In genomic region chr20:45893831-45894230, GRCh38 we compare ENCODE assay signal across 22 cellular contexts. TPM values are rescaled to one million over a fixed set of nuclear protein-coding genes. Genes with fewer than 3 reads are reported as not detected.
A peak's percentile ranks its signal among the peaks of the same experiment; 100 is the strongest.
DNase-seq lines count a peak whose midpoint lies in the region; ATAC-seq, FAIRE-seq and TF ChIP-seq lines count a peak whose summit lies in the region.
"Had no signal": no experiment of that assay in that cellular context is flagged by ENCODE, and none has a peak within 500 bp of the region (broad histone marks: within the 10 kb centered on the region; RNA-seq: fewer than 3 reads in every experiment).

No MANE protein-coding gene starts in this region.

- no peak for DNase-seq in CD8-positive, alpha-beta memory T cell
- no peak for DNase-seq in RWPE1 (ENCODE audit: low spot score)
- DNase-seq in H1 (ENCODE audit: low read depth in 1 of 2, low spot score in 2 of 2), result no peak
- DNase-seq in neural progenitor cell (ENCODE audit: low spot score), result no peak
- no peak for DNase-seq in SKM-1 (lab: John Stamatoyannopoulos, UW; ENCODE audit: unreplicated experiment)
- DNase-seq in NCI-H69 (lab: John Stamatoyannopoulos, UW), result no peak
- DNase-seq: activated CD8-positive, alpha-beta T cell treated with anti-CD3 and anti-CD28 coated beads, Interleukin-2, amount 10 ng/mL, durations not matched to agents 7 days and 5 days; amniotic stem cell; cerebellar nuclear complex; Karpas-422; NCI-H1105; NCI-H774; stimulated activated CD4-positive, alpha-beta T cell treated with anti-CD3 and anti-CD28 coated beads, Interleukin-4, amount 100 ng/mL, for 4 hours; stimulated activated CD8-positive, alpha-beta memory T cell treated with anti-CD3 and anti-CD28 coated beads, Interleukin-4, amount 100 ng/mL, for 48 hours; WERI-Rb-1 had no signal

- TF ChIP-seq EP300 in H1 (IDR thresholded peaks at IDR 0.05; ENCODE audit: borderline replicate concordance in 1 of 2, low read depth in 2 of 2, low read length in 2 of 2), result no peak

- CTCF ChIA-PET in CD8-positive, alpha-beta memory T cell (lab: Charles Lee), result interaction anchor here (0.9 to 7.1 kb wide), 2 partner anchors 13 to 41 kb away, joined by 3 to 39 read pairs; partner anchors contain the start of genes PCIF1 and ZSWIM1
- CTCF ChIA-PET in RWPE1 (lab: Yijun Ruan, JAX), result no interaction called here
- CTCF ChIA-PET in H1 (lab: Charles Lee; ENCODE audit: partially characterized antibody), result interaction anchor here (0.7 to 6.3 kb wide), 6 partner anchors 8 to 76 kb away, joined by 3 to 40 read pairs (median 12); no protein-coding TSS in a partner anchor

- peak in 1 of 2 experiments; percentile 54; a peak in 1 of 3 replicates for TF ChIP-seq POLR2A in H1 (IDR thresholded peaks at IDR 0.05; ENCODE audit: control extremely low read depth in 1 of 2, low read depth in 2 of 2, low read length in 2 of 2)

- H3K9me3 Mint-ChIP-seq in CD8-positive, alpha-beta memory T cell, result no peaks in the 10 kb centered on the region
- H3K9me3 Mint-ChIP-seq in neural progenitor cell, result no peaks in the 10 kb centered on the region
- H3K9me3 Mint-ChIP-seq: activated T-helper 2 cell treated with anti-CD3 and anti-CD28 coated beads, Interferon-gamma antibody, Interleukin-2, Interleukin-4, amounts not matched to agents 10 μg/mL and 5 μg/mL and 100 μg/mL, durations not matched to agents 14 hours and 24 hours and 36 hours had no signal

- no peak overlapping the region for H2BK15ac ChIP-seq in H1 (ENCODE audit: low read length)

- H3K23ac ChIP-seq in H1 (ENCODE audit: insufficient read length), result no peak overlapping the region

- no peak overlapping the region for H2BK5ac ChIP-seq in H1 (ENCODE audit: low read depth, low read length)

- H4K91ac ChIP-seq in H1 (replicated peaks; ENCODE audit: insufficient read length, low read length), result no peak overlapping the region

- peaks cover 0 to 6% of the 10 kb centered on the region in 2 experiments; a peak in 1 of 4 replicates for H3K79me2 ChIP-seq in H1 (ENCODE audit: control insufficient read depth in 1 of 2, insufficient read depth in 2 of 2, low read length in 2 of 2)
- H3K79me2 ChIP-seq in neural progenitor cell (ENCODE audit: low read depth), result no peaks in the 10 kb centered on the region

- no peak overlapping the region for H2BK20ac ChIP-seq in H1 (ENCODE audit: low read length)

- H3K9ac ChIP-seq in H1 (replicated peaks in 1 of 4; ENCODE audit: extremely low read depth in 1 of 4, low read depth in 3 of 4, low read length in 3 of 4) (no peak overlapping the region), neural progenitor cell (no peak overlapping the region)

- no peak overlapping the region for H2AFZ ChIP-seq in H1 (ENCODE audit: low read length)
- no peak overlapping the region for H2AFZ ChIP-seq in neural progenitor cell (replicated peaks)

- TF ChIP-seq RAD21 in H1 (IDR thresholded peaks at IDR 0.05 in 1 of 2, conservative IDR thresholded peaks at IDR 0.05 in 1 of 2; ENCODE audit: low read depth in 2 of 2, low read length in 2 of 2), result no peak

- FAIRE-seq in H1 (lab: Jason Lieb, UNC), result no peak

- TF ChIP-seq CTCF in RWPE1 (conservative IDR thresholded peaks at IDR 0.05; ENCODE audit: low read depth), result no peak
- no peak for TF ChIP-seq CTCF in H1 (IDR thresholded peaks at IDR 0.05; ENCODE audit: control extremely low read depth in 1 of 3, insufficient read depth in 1 of 3, low read depth in 1 of 3, low read length in 3 of 3)
- no peak for TF ChIP-seq CTCF in neural progenitor cell (IDR thresholded peaks at IDR 0.05)

- H3K4ac ChIP-seq in H1 (replicated peaks; ENCODE audit: insufficient read length, low read depth, low read length), result no peak overlapping the region

- peaks cover 4% of the 10 kb centered on the region for H3F3A ChIP-seq in neural progenitor cell (ENCODE audit: low read depth)

- no peak overlapping the region for H3K4me3 ChIP-seq in CD8-positive, alpha-beta memory T cell (ENCODE audit: low read length)
- no peak overlapping the region for H3K4me3 ChIP-seq in H1 (ENCODE audit: extremely low read depth in 1 of 4, insufficient read depth in 2 of 4, low read depth in 3 of 4, low read length in 4 of 4)
- H3K4me3 ChIP-seq in neural progenitor cell, result no peak overlapping the region
- H3K4me3 ChIP-seq: HAP-1, Peyer's patch, smooth muscle cell, thoracic aorta had no signal

- no peak overlapping the region for H3K14ac ChIP-seq in H1 (ENCODE audit: insufficient read length)

- no peak overlapping the region for H2BK12ac ChIP-seq in H1 (ENCODE audit: low read depth, low read length)

- peak overlapping the region in 3 of 7 donors; percentile 50 to 92 (median 81) for H3K4me3 Mint-ChIP-seq in CD8-positive, alpha-beta memory T cell
- peak overlapping the region; percentile 64 for H3K4me3 Mint-ChIP-seq in neural progenitor cell

- peaks cover 15% of the 10 kb centered on the region; the same call in 1 of the 2 replicates for H3K23me2 ChIP-seq in H1 (ENCODE audit: low read depth, low read length)

- POLR2A ChIA-PET in CD8-positive, alpha-beta memory T cell (lab: Charles Lee), result interaction anchor here (2.6 kb wide), 1 partner anchor 41 kb away, joined by 28 read pairs; the partner anchor contains the start of gene PCIF1
- POLR2A ChIA-PET in RWPE1 (lab: Yijun Ruan, JAX; ENCODE audit: low non-redundant PET), result interaction anchor here (0.6 kb wide), 1 partner anchor 36 kb away, joined by 3 read pairs; no protein-coding TSS in a partner anchor
- POLR2A ChIA-PET in H1 (lab: Charles Lee; ENCODE audit: partially characterized antibody), result interaction anchor here (0.9 to 11.2 kb wide), 8 partner anchors 7 to 60 kb away, joined by 3 to 172 read pairs (median 40); partner anchors contain the start of genes PCIF1, PLTP and ZSWIM1

- no peak for ATAC-seq in GM21526 (IDR thresholded peaks at IDR 0.05; ENCODE audit: low FRiP score, unreplicated experiment)
- ATAC-seq: activated CD8-positive, alpha-beta T cell treated with anti-CD3 and anti-CD28 coated beads, Interleukin-2, amount 10 ng/mL, durations not matched to agents 7 days and 5 days; left lung had no signal

- no peak overlapping the region for H2AK5ac ChIP-seq in H1 (ENCODE audit: low read depth, low read length)

- peaks cover 1% of the 10 kb centered on the region; the same call in 1 of the 2 replicates for H3K79me1 ChIP-seq in H1 (ENCODE audit: low read depth, low read length)

- H3K27me3 Mint-ChIP-seq in CD8-positive, alpha-beta memory T cell, result no peaks in the 10 kb centered on the region
- peaks cover 10% of the 10 kb centered on the region for H3K27me3 Mint-ChIP-seq in neural progenitor cell (ENCODE audit: insufficient read depth, low read depth)

- no peak overlapping the region for H4K8ac ChIP-seq in H1 (ENCODE audit: extremely low read depth, insufficient read depth, low read length)

- H2BK120ac ChIP-seq in H1 (replicated peaks; ENCODE audit: low read depth, low read length), result no peak overlapping the region

- peaks cover 8% of the 10 kb centered on the region for H3K36me3 ChIP-seq in CD8-positive, alpha-beta memory T cell (ENCODE audit: insufficient read depth, low read length)
- H3K36me3 ChIP-seq in H1 (ENCODE audit: control insufficient read depth in 2 of 4, insufficient read depth in 4 of 4, low read length in 3 of 4) (peaks cover 8 to 24% (median 19%) of the 10 kb centered on the region in 4 experiments), neural progenitor cell (no peaks in the 10 kb centered on the region)

- no peak overlapping the region for H3K18ac ChIP-seq in H1 (ENCODE audit: extremely low read depth, low read length)

- no peak overlapping the region for H3K56ac ChIP-seq in H1 (replicated peaks; ENCODE audit: insufficient read length, low read depth, low read length)

- peaks cover 4 to 53% (median 7%) of the 10 kb centered on the region in 3 donors for H3K36me3 Mint-ChIP-seq in CD8-positive, alpha-beta memory T cell
- peaks cover 9% of the 10 kb centered on the region for H3K36me3 Mint-ChIP-seq in neural progenitor cell

- no peak overlapping the region for H3K27ac ChIP-seq in CD8-positive, alpha-beta memory T cell (ENCODE audit: low read depth, low read length)
- H3K27ac ChIP-seq in RWPE1 (peak overlapping the region; percentile 68; the same call in 1 of the 2 replicates), H1 (ENCODE audit: low read depth, low read length) (no peak overlapping the region), neural progenitor cell (no peak overlapping the region)
- H3K27ac ChIP-seq: thoracic aorta, WERI-Rb-1 had no signal

- peaks cover 28 to 42% (median 35%) of the 10 kb centered on the region in 3 donors for H3K4me1 Mint-ChIP-seq in CD8-positive, alpha-beta memory T cell
- H3K4me1 Mint-ChIP-seq in neural progenitor cell, result peaks cover 32% of the 10 kb centered on the region

- H4K20me1 ChIP-seq in H1 (replicated peaks in 1 of 2; ENCODE audit: control insufficient read depth in 1 of 2, insufficient read depth in 2 of 2, low read length in 2 of 2), result peaks cover 0 to 13% of the 10 kb centered on the region in 2 experiments
- H4K20me1 ChIP-seq in neural progenitor cell (ENCODE audit: low read depth), result no peaks in the 10 kb centered on the region

- no peak overlapping the region for H3K4me2 ChIP-seq in H1 (ENCODE audit: insufficient read depth in 1 of 2, low read depth in 2 of 2, low read length in 2 of 2)
- H3K4me2 ChIP-seq in neural progenitor cell, result no peak overlapping the region
- H3K4me2 ChIP-seq: smooth muscle cell had no signal

- 80% methylated on average over 4 of the region's 4 CpGs; no CpG with 5 or more reads in 1 of the 2 experiments for WGBS in H1 (ENCODE audit: extremely low coverage in 1 of 2, insufficient coverage in 1 of 2, insufficient read length in 1 of 2, insufficient replicate concordance in 2 of 2, low coverage in 1 of 2, low lambda C conversion rate in 2 of 2, missing lambda C conversion rate in 1 of 2), 2 experiments

- H3K4me1 ChIP-seq in CD8-positive, alpha-beta memory T cell (ENCODE audit: insufficient read depth, low read length), result peaks cover 23% of the 10 kb centered on the region
- peaks cover 0 to 10% (median 6%) of the 10 kb centered on the region in 4 experiments; a peak in 6 of 7 replicates for H3K4me1 ChIP-seq in H1 (replicated peaks in 1 of 4; ENCODE audit: control insufficient read depth in 3 of 4, insufficient read depth in 4 of 4, low read length in 3 of 4)
- H3K4me1 ChIP-seq in neural progenitor cell, result peaks cover 10% of the 10 kb centered on the region

- H3K9me3 ChIP-seq in CD8-positive, alpha-beta memory T cell (ENCODE audit: low read length), result no peaks in the 10 kb centered on the region
- H3K9me3 ChIP-seq in H1 (ENCODE audit: insufficient read depth in 2 of 2, low read depth in 1 of 2, low read length in 1 of 2), result no peaks in the 10 kb centered on the region
- no peaks in the 10 kb centered on the region for H3K9me3 ChIP-seq in neural progenitor cell (ENCODE audit: low read depth)
- H3K9me3 ChIP-seq: HAP-1, left lung, Peyer's patch, thoracic aorta had no signal

- H3K27ac Mint-ChIP-seq in CD8-positive, alpha-beta memory T cell, result peak overlapping the region in 5 of 8 donors; percentile 47 to 96 (median 77)
- H3K27ac Mint-ChIP-seq in neural progenitor cell, result peak overlapping the region; percentile 83
- H3K27ac Mint-ChIP-seq: activated T-helper 2 cell treated with anti-CD3 and anti-CD28 coated beads, Interferon-gamma antibody, Interleukin-2, Interleukin-4, amounts not matched to agents 10 μg/mL and 5 μg/mL and 100 μg/mL, durations not matched to agents 14 hours and 24 hours and 36 hours had no signal

- no peaks in the 10 kb centered on the region for H3K27me3 ChIP-seq in CD8-positive, alpha-beta memory T cell (ENCODE audit: insufficient read depth, low read length, poor library complexity, severe bottlenecking)
- no peaks in the 10 kb centered on the region for H3K27me3 ChIP-seq in H1 (replicated peaks in 1 of 4; ENCODE audit: control insufficient read depth in 3 of 4, extremely low read depth in 1 of 4, insufficient read depth in 3 of 4, low read length in 3 of 4)
- H3K27me3 ChIP-seq in neural progenitor cell, result peaks cover 9% of the 10 kb centered on the region
- H3K27me3 ChIP-seq: left lung, Peyer's patch had no signal

- H4K5ac ChIP-seq in H1 (ENCODE audit: insufficient read length, low read depth, low read length), result no peak overlapping the region

RNA-seq across cellular contexts. Expression of gene CTSA, which starts 2.7 kb away (rescaled TPM):
- total RNA-seq in CD8-positive, alpha-beta memory T cell, result 10 to 100 TPM; 81.1 to 82.1 TPM
- 219 TPM for polyA plus RNA-seq in CD8-positive, alpha-beta memory T cell
- 49.7 and 52.5 TPM in 2 replicates for total RNA-seq in H1 (2021; fragmentation: NEBNext Ultra II Directional; extraction: Animal tissue kit (Norgen Biotek cat#: 25700))
- 74.0 and 81.4 TPM in 2 replicates for polyA plus RNA-seq in H1 (2011; rRNA removed)
- polyA plus RNA-seq in H1 (2011; cell fraction: cytosol; rRNA removed), result 60.7 TPM
- 171 TPM for polyA plus RNA-seq in H1 (2011; cell fraction: nucleus; rRNA removed)
- polyA plus RNA-seq in H1 (2012, experiment 1 of 2), result 44.5 to 61.8 TPM (median 58.5 TPM) in 4 replicates
- polyA plus RNA-seq in H1 (2012, experiment 2 of 2), result 64.3 TPM
- polyA plus RNA-seq in H1 (2013, experiment 1 of 2), result 66.7 TPM
- polyA plus RNA-seq in H1 (2013, experiment 2 of 2), result 68.1 TPM
- 97.7 and 111 TPM in 2 replicates for polyA minus RNA-seq in H1 (2011; rRNA and poly(A)+ RNA removed)
- 39.0 TPM for polyA minus RNA-seq in H1 (2011; cell fraction: cytosol; rRNA and poly(A)+ RNA removed)
- polyA minus RNA-seq in H1 (2011; cell fraction: nucleus; rRNA and poly(A)+ RNA removed), result 131 TPM
- total RNA-seq in neural progenitor cell (ENCODE audit: low replicate concordance), result 15.1 and 30.9 TPM in 2 replicates

RNA-seq across cellular contexts. Expression of gene NEURL2, which starts 2.8 kb away (rescaled TPM):
- total RNA-seq in CD8-positive, alpha-beta memory T cell, result 1 to 10 TPM; 2.7 to 2.8 TPM
- 0.94 TPM for polyA plus RNA-seq in CD8-positive, alpha-beta memory T cell
- total RNA-seq in H1 (2021; fragmentation: NEBNext Ultra II Directional; extraction: Animal tissue kit (Norgen Biotek cat#: 25700)), result 5.2 and 6.9 TPM in 2 replicates
- polyA plus RNA-seq in H1 (2011; rRNA removed), result 6.9 and 10.3 TPM in 2 replicates
- 9.4 TPM for polyA plus RNA-seq in H1 (2011; cell fraction: cytosol; rRNA removed)
- 15.0 TPM for polyA plus RNA-seq in H1 (2011; cell fraction: nucleus; rRNA removed)
- polyA plus RNA-seq in H1 (2012, experiment 1 of 2), result 3.4 to 5.8 TPM (median 5.5 TPM) in 4 replicates
- polyA plus RNA-seq in H1 (2012, experiment 2 of 2), result 4.2 TPM
- polyA plus RNA-seq in H1 (2013, experiment 1 of 2), result 4.8 TPM
- 3.2 TPM for polyA plus RNA-seq in H1 (2013, experiment 2 of 2)
- polyA minus RNA-seq in H1 (2011; rRNA and poly(A)+ RNA removed), result 3.6 and 3.7 TPM in 2 replicates
- polyA minus RNA-seq in H1 (2011; cell fraction: cytosol; rRNA and poly(A)+ RNA removed), result 6.1 TPM
- polyA minus RNA-seq in H1 (2011; cell fraction: nucleus; rRNA and poly(A)+ RNA removed), result 10.5 TPM
- 0.24 and 1.2 TPM in 2 replicates for total RNA-seq in neural progenitor cell (ENCODE audit: low replicate concordance)

RNA-seq across cellular contexts. Expression of gene SPATA25, which starts 6.4 kb away (rescaled TPM):
- 1 to 10 TPM in 1 of 2 experiments, under 1 TPM in 1; 0.98 to 1.9 TPM for total RNA-seq in CD8-positive, alpha-beta memory T cell
- not detected for polyA plus RNA-seq in CD8-positive, alpha-beta memory T cell
- total RNA-seq in H1 (2021; fragmentation: NEBNext Ultra II Directional; extraction: Animal tissue kit (Norgen Biotek cat#: 25700)), result 2.5 and 3.0 TPM in 2 replicates
- 2.0 and 3.2 TPM in 2 replicates for polyA plus RNA-seq in H1 (2011; rRNA removed)
- 4.1 TPM for polyA plus RNA-seq in H1 (2011; cell fraction: cytosol; rRNA removed)
- 8.0 TPM for polyA plus RNA-seq in H1 (2011; cell fraction: nucleus; rRNA removed)
- 1.9 to 4.4 TPM (median 3.5 TPM) in 4 replicates for polyA plus RNA-seq in H1 (2012, experiment 1 of 2)
- 0.77 TPM for polyA plus RNA-seq in H1 (2012, experiment 2 of 2)
- 1.3 TPM for polyA plus RNA-seq in H1 (2013, experiment 1 of 2)
- polyA plus RNA-seq in H1 (2013, experiment 2 of 2), result 1.3 TPM
- 1.2 and 2.7 TPM in 2 replicates for polyA minus RNA-seq in H1 (2011; rRNA and poly(A)+ RNA removed)
- polyA minus RNA-seq in H1 (2011; cell fraction: cytosol; rRNA and poly(A)+ RNA removed), result not detected
- polyA minus RNA-seq in H1 (2011; cell fraction: nucleus; rRNA and poly(A)+ RNA removed), result 7.0 TPM
- 0.43 and 0.54 TPM in 2 replicates for total RNA-seq in neural progenitor cell (ENCODE audit: low replicate concordance)

RNA-seq across cellular contexts. Expression of gene ZSWIM1, which starts 12.8 kb away (rescaled TPM):
- 10 to 100 TPM; 12.3 TPM for total RNA-seq in CD8-positive, alpha-beta memory T cell
- polyA plus RNA-seq in CD8-positive, alpha-beta memory T cell, result 2.1 TPM
- total RNA-seq in H1 (2021; fragmentation: NEBNext Ultra II Directional; extraction: Animal tissue kit (Norgen Biotek cat#: 25700)), result 15.6 and 16.7 TPM in 2 replicates
- 13.2 and 14.1 TPM in 2 replicates for polyA plus RNA-seq in H1 (2011; rRNA removed)
- polyA plus RNA-seq in H1 (2011; cell fraction: cytosol; rRNA removed), result 11.0 TPM
- 15.2 TPM for polyA plus RNA-seq in H1 (2011; cell fraction: nucleus; rRNA removed)
- 12.4 to 14.5 TPM (median 14.0 TPM) in 4 replicates for polyA plus RNA-seq in H1 (2012, experiment 1 of 2)
- polyA plus RNA-seq in H1 (2012, experiment 2 of 2), result 10.0 TPM
- 12.6 TPM for polyA plus RNA-seq in H1 (2013, experiment 1 of 2)
- 12.3 TPM for polyA plus RNA-seq in H1 (2013, experiment 2 of 2)
- polyA minus RNA-seq in H1 (2011; rRNA and poly(A)+ RNA removed), result 30.5 and 33.6 TPM in 2 replicates
- polyA minus RNA-seq in H1 (2011; cell fraction: cytosol; rRNA and poly(A)+ RNA removed), result 15.8 TPM
- 15.7 TPM for polyA minus RNA-seq in H1 (2011; cell fraction: nucleus; rRNA and poly(A)+ RNA removed)
- 10.7 and 16.6 TPM in 2 replicates for total RNA-seq in neural progenitor cell (ENCODE audit: low replicate concordance)

RNA-seq across cellular contexts. Expression of gene PLTP, which starts 18.1 kb away (rescaled TPM):
- total RNA-seq in CD8-positive, alpha-beta memory T cell, result 1 to 10 TPM; 2.5 to 3.2 TPM
- 0.45 TPM for polyA plus RNA-seq in CD8-positive, alpha-beta memory T cell
- 120 TPM in 2 replicates for total RNA-seq in H1 (2021; fragmentation: NEBNext Ultra II Directional; extraction: Animal tissue kit (Norgen Biotek cat#: 25700))
- polyA plus RNA-seq in H1 (2011; rRNA removed), result 194 and 268 TPM in 2 replicates
- 129 TPM for polyA plus RNA-seq in H1 (2011; cell fraction: cytosol; rRNA removed)
- 198 TPM for polyA plus RNA-seq in H1 (2011; cell fraction: nucleus; rRNA removed)
- polyA plus RNA-seq in H1 (2012, experiment 1 of 2), result 117 to 175 TPM (median 169 TPM) in 4 replicates
- 196 TPM for polyA plus RNA-seq in H1 (2012, experiment 2 of 2)
- polyA plus RNA-seq in H1 (2013, experiment 1 of 2), result 240 TPM
- 233 TPM for polyA plus RNA-seq in H1 (2013, experiment 2 of 2)
- 77.0 and 101 TPM in 2 replicates for polyA minus RNA-seq in H1 (2011; rRNA and poly(A)+ RNA removed)
- 101 TPM for polyA minus RNA-seq in H1 (2011; cell fraction: cytosol; rRNA and poly(A)+ RNA removed)
- polyA minus RNA-seq in H1 (2011; cell fraction: nucleus; rRNA and poly(A)+ RNA removed), result 53.7 TPM
- 22.3 and 54.4 TPM in 2 replicates for total RNA-seq in neural progenitor cell (ENCODE audit: low replicate concordance)
